7 cellular contexts compared by ENCODE assay signal in genomic region chr11:326842-327580, GRCh38. TPM values are rescaled to one million over a fixed set of nuclear protein-coding genes. Genes with fewer than 3 reads are reported as not detected.
DNase-seq lines count a peak whose midpoint lies in the region; ATAC-seq, FAIRE-seq and TF ChIP-seq lines count a peak whose summit lies in the region.

No MANE protein-coding gene starts in this region.

- H3K36me3 ChIP-seq in esophagus muscularis mucosa = no peaks in the 10 kb centered on the region

- H3K27me3 Mint-ChIP-seq in neural crest cell (ENCODE audit: low read depth) = no peaks in the 10 kb centered on the region

- peak overlapping the region; percentile 67 for H3K27ac Mint-ChIP-seq in neural crest cell (ENCODE audit: unreplicated experiment)

- no peak for FAIRE-seq in H54 (lab: Jason Lieb, UNC)

- H3K9me3 ChIP-seq in esophagus muscularis mucosa = no peaks in the 10 kb centered on the region

- no peak for TF ChIP-seq EP300 in esophagus muscularis mucosa (IDR thresholded peaks at IDR 0.05)

- no peaks in the 10 kb centered on the region for H3K36me3 Mint-ChIP-seq in neural crest cell (ENCODE audit: low read depth)

- no peaks in the 10 kb centered on the region for H3K27me3 ChIP-seq in esophagus muscularis mucosa

- 38% methylated on average over 7 of the region's 19 CpGs for WGBS in esophagus muscularis mucosa

- peaks cover 46 to 57% (median 48%) of the 10 kb centered on the region in 4 donors for H3K4me1 ChIP-seq in esophagus muscularis mucosa

- H3K4me1 Mint-ChIP-seq in neural crest cell = peaks cover 38% of the 10 kb centered on the region

- ATAC-seq in GM19351 (IDR thresholded peaks at IDR 0.05; ENCODE audit: unreplicated experiment) = peak; percentile 79
- peak; percentile 85 for ATAC-seq in HG03175 (IDR thresholded peaks at IDR 0.05; ENCODE audit: unreplicated experiment)

- TF ChIP-seq POLR2A in esophagus muscularis mucosa (IDR thresholded peaks at IDR 0.05; ENCODE audit: low read depth) (no peak), H54 (IDR thresholded peaks at IDR 0.05; ENCODE audit: low read depth, low read length) (no peak)

- no peaks in the 10 kb centered on the region for H3K9me3 Mint-ChIP-seq in neural crest cell

- peak overlapping the region; percentile 8 to 25 (median 14) for H3K4me3 ChIP-seq in esophagus muscularis mucosa

- no peak overlapping the region for H3K4me3 Mint-ChIP-seq in neural crest cell

- peak overlapping the region; percentile 86 to 90 (median 87) for H3K27ac ChIP-seq in esophagus muscularis mucosa (replicated peaks in 1 of 4)

- no peak for TF ChIP-seq CTCF in esophagus muscularis mucosa (IDR thresholded peaks at IDR 0.05)
- TF ChIP-seq CTCF in neural crest cell (conservative IDR thresholded peaks at IDR 0.05) = no peak

- peak; percentile 57 for DNase-seq in activated CD4-positive, alpha-beta T cell treated with anti-CD3 and anti-CD28 coated beads, Interleukin-2, amount 50 U/mL, for 1 hour
- DNase-seq in esophagus muscularis mucosa (ENCODE audit: extremely low spot score) (peak; percentile 97), neural crest cell (ENCODE audit: low read depth, low spot score) (no peak), NCI-H524 treated with DMSO at 0.1 percent for 48 hours (lab: John Stamatoyannopoulos, UW) (no peak), H54 (ENCODE audit: insufficient read length, low spot score) (no peak)

- intact Hi-C loops in esophagus muscularis mucosa (cut with DNase I) = loop anchor here (2.0 kb wide), 1 partner anchor 26 kb away; no protein-coding TSS in a partner anchor

RNA-seq across cellular contexts. Expression of gene IFITM3, which starts 6.4 kb away (rescaled TPM):
- total RNA-seq in esophagus muscularis mucosa (100 to 1,000 TPM; 290 to 513 (median 410) TPM), neural crest cell (156 and 165 TPM in 2 replicates)

RNA-seq across cellular contexts. Expression of gene IFITM1, which starts 13.2 kb away (rescaled TPM):
- total RNA-seq in esophagus muscularis mucosa (100 to 1,000 TPM in 3 of 4 donors, 10 to 100 TPM in 1; 60.6 to 197 (median 171) TPM), neural crest cell (2.0 and 2.3 TPM in 2 replicates)

RNA-seq across cellular contexts. Expression of gene IFITM2, which starts 19.4 kb away (rescaled TPM):
- total RNA-seq in esophagus muscularis mucosa = 100 to 1,000 TPM in 3 of 4 donors, 10 to 100 TPM in 1; 92.2 to 235 (median 194) TPM
- 55.0 and 67.2 TPM in 2 replicates for total RNA-seq in neural crest cell

RNA-seq across cellular contexts. Expression of gene IFITM5, which starts 27.7 kb away (rescaled TPM):
- total RNA-seq in esophagus muscularis mucosa (not detected), neural crest cell (not detected in 2 replicates)

RNA-seq across cellular contexts. Expression of gene PGGHG, which starts 38.1 kb away (rescaled TPM):
- total RNA-seq in esophagus muscularis mucosa = 10 to 100 TPM; 13.3 to 23.7 (median 18.8) TPM
- total RNA-seq in neural crest cell = 23.2 and 25.1 TPM in 2 replicates

Comparison
In these comparisons a context has a peak if more than half of its experiments do, and no peak if none do; other contexts are left out.
1. DNase-seq: peak in activated CD4-positive, alpha-beta T cell treated with anti-CD3 and anti-CD28 coated beads, Interleukin-2, amount 50 U/mL, for 1 hour (single experiment) and esophagus muscularis mucosa (single experiment); none in neural crest cell (single experiment), NCI-H524 treated with DMSO at 0.1 percent for 48 hours (single experiment) and H54 (single experiment).
2. RNA of gene IFITM1, which starts 13.2 kb away (total RNA-seq): 60.6 to 197 TPM in esophagus muscularis mucosa; 2.0 to 2.3 TPM in neural crest cell; every median in the first group is over 10 times any median in the second.